Comparison of ENCODE assay signal across 19 cellular contexts in the genomic region with DNA sequence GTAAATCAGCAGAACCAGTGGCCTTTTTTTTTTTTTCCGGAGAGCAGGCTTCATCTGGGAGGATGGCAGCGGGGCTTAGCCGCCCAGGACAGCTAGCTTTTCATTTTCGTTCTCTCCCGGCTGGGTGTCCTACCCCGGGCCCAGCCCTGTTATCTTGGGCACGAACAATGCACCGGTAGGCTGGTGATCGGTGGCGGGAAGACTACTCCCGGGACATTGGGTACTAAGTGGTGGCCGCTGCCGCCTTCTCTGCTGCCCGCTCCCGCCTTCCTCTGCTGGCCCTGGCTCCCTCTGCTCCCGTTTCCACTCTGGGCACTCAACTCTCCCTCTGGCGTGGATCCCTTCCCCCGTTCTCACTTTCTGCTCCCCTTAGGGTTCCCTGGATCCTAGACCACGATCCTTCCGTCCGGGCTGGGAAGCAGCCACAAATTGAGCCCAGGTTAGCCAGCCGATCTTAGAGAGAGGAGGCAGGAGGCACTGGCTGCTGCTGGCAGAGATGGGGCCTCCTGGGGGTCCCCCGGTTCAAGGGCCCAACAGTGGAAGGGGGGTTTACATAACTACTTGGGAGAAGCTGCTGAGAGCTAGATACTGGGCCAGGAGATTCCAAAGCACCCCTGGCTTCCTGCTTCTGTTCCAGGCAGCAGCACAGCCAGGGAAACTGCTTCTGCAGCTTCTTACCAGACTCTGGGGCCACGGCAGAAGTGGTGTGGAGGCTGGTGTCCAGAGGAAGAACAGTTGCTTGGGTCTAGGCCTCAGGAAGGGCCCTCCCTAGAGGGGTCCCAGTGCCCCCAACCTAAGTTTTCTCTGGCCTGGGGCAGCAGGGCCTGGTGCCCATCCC. TPM values are rescaled to one million over a fixed set of nuclear protein-coding genes. Genes with fewer than 3 reads are reported as not detected.
DNase-seq lines count a peak whose midpoint lies in the region; ATAC-seq and TF ChIP-seq lines count a peak whose summit lies in the region.
"Had no signal": no experiment of that assay in that cellular context is flagged by ENCODE, and none has a peak within 500 bp of the region (broad histone marks: within the 10 kb centered on the region; RNA-seq: fewer than 3 reads in every experiment).

No MANE protein-coding gene starts in this region.

- POLR2A ChIA-PET in HEK293 (lab: Yijun Ruan, JAX) = no interaction called here
- POLR2A ChIA-PET in activated CD4-positive, alpha-beta T cell treated with anti-CD3 and anti-CD28 coated beads, Interleukin-2, amount 10 ng/mL, durations not matched to agents 7 days and 5 days (lab: Charles Lee) = no interaction called here

- H4K20me1 ChIP-seq in osteoblast (ENCODE audit: insufficient read depth, low read length) = no peaks in the 10 kb centered on the region

- no peaks in the 10 kb centered on the region for H3K79me2 ChIP-seq in osteoblast (ENCODE audit: insufficient read depth, low read length)

- H3K27ac ChIP-seq in HEK293 (ENCODE audit: extremely low read depth, low read depth, low read length) (peak overlapping the region; percentile 87), osteoblast (ENCODE audit: low read depth, low read length) (no peak overlapping the region)
- H3K27ac ChIP-seq: coronary artery, skin epidermis, upper lobe of right lung had no signal

- peaks cover 98% of the 10 kb centered on the region for H3K27me3 ChIP-seq in osteoblast (ENCODE audit: insufficient read depth, low read length)

- CTCF ChIA-PET in HEK293 (lab: Yijun Ruan, JAX) = interaction anchor here (0.6 to 19.6 kb wide), 6 partner anchors 8 to 747 kb away, joined by 3 to 506 read pairs (median 4); partner anchors contain the start of gene KAZALD1
- CTCF ChIA-PET in activated CD4-positive, alpha-beta T cell treated with anti-CD3 and anti-CD28 coated beads, Interleukin-2, amount 10 ng/mL, durations not matched to agents 7 days and 5 days (lab: Charles Lee) = interaction anchor here (1.2 to 1.9 kb wide), 3 partner anchors 9 to 83 kb away, joined by 3 to 7 read pairs (median 5); no protein-coding TSS in a partner anchor

- H3K27me3 Mint-ChIP-seq in activated T-cell treated with anti-CD3 and anti-CD28 coated beads, Interleukin-2, amount 50 U/mL, for 4 hours (ENCODE audit: low read depth) = peaks cover 86% of the 10 kb centered on the region
- H3K27me3 Mint-ChIP-seq in central memory CD8-positive, alpha-beta T cell = peaks cover 90% of the 10 kb centered on the region
- peaks cover 87% of the 10 kb centered on the region for H3K27me3 Mint-ChIP-seq in activated CD4-positive, alpha-beta T cell treated with anti-CD3 and anti-CD28 coated beads, Interleukin-2, amount 10 ng/mL, durations not matched to agents 7 days and 5 days

- H3K27ac Mint-ChIP-seq in central memory CD8-positive, alpha-beta T cell (ENCODE audit: low read depth) = no peak overlapping the region
- H3K27ac Mint-ChIP-seq in activated CD4-positive, alpha-beta T cell treated with anti-CD3 and anti-CD28 coated beads, Interleukin-2, amount 10 ng/mL, durations not matched to agents 7 days and 5 days = no peak overlapping the region
- H3K27ac Mint-ChIP-seq: HFFc6 had no signal

- H3K36me3 ChIP-seq in HEK293 (ENCODE audit: control insufficient read depth in 2 of 2, insufficient read depth in 1 of 2, low read length in 2 of 2) (no peaks in the 10 kb centered on the region), osteoblast (ENCODE audit: insufficient read depth, low read length) (no peaks in the 10 kb centered on the region)
- H3K36me3 ChIP-seq: upper lobe of right lung had no signal

- TF ChIP-seq CTCF in HEK293 (tag by site-specific recombination; IDR thresholded peaks at IDR 0.05) (no peak), osteoblast (IDR thresholded peaks at IDR 0.05; ENCODE audit: extremely low read depth, low read depth, low read length) (no peak)

- H3K4me2 ChIP-seq in osteoblast (ENCODE audit: insufficient read depth, low read length) = no peak overlapping the region

- H3K9me3 Mint-ChIP-seq in activated T-cell treated with anti-CD3 and anti-CD28 coated beads, Interleukin-2, amount 50 U/mL, for 4 hours = no peaks in the 10 kb centered on the region
- no peaks in the 10 kb centered on the region for H3K9me3 Mint-ChIP-seq in central memory CD8-positive, alpha-beta T cell
- H3K9me3 Mint-ChIP-seq in activated CD4-positive, alpha-beta T cell treated with anti-CD3 and anti-CD28 coated beads, Interleukin-2, amount 10 ng/mL, durations not matched to agents 7 days and 5 days = no peaks in the 10 kb centered on the region
- H3K9me3 Mint-ChIP-seq: HFFc6 had no signal

- no peaks in the 10 kb centered on the region for H3K9me3 ChIP-seq in HEK293 (ENCODE audit: control insufficient read depth, insufficient read depth, low read depth, low read length)
- H3K9me3 ChIP-seq in osteoblast (ENCODE audit: low read depth, low read length) = no peaks in the 10 kb centered on the region
- H3K9me3 ChIP-seq: upper lobe of right lung had no signal

- no peak for ATAC-seq in activated T-cell treated with anti-CD3 and anti-CD28 coated beads, Interleukin-2, amount 50 U/mL, for 4 hours
- ATAC-seq in central memory CD8-positive, alpha-beta T cell (replicated peaks; ENCODE audit: extremely low read depth, poor library complexity, severe bottlenecking) = no peak
- ATAC-seq in GM21526 (IDR thresholded peaks at IDR 0.05; ENCODE audit: low FRiP score, unreplicated experiment) = no peak

- no peaks in the 10 kb centered on the region for H3K36me3 Mint-ChIP-seq in activated T-cell treated with anti-CD3 and anti-CD28 coated beads, Interleukin-2, amount 50 U/mL, for 4 hours (ENCODE audit: insufficient read depth)
- peaks cover 6% of the 10 kb centered on the region for H3K36me3 Mint-ChIP-seq in central memory CD8-positive, alpha-beta T cell (ENCODE audit: insufficient read depth)
- no peaks in the 10 kb centered on the region for H3K36me3 Mint-ChIP-seq in activated CD4-positive, alpha-beta T cell treated with anti-CD3 and anti-CD28 coated beads, Interleukin-2, amount 10 ng/mL, durations not matched to agents 7 days and 5 days (ENCODE audit: low read depth)

- no peak overlapping the region for H3K4me3 ChIP-seq in HEK293 (ENCODE audit: low read depth, low read length)
- no peak overlapping the region for H3K4me3 ChIP-seq in osteoblast (ENCODE audit: insufficient read depth, low read length)
- H3K4me3 ChIP-seq: upper lobe of right lung had no signal

- H2AFZ ChIP-seq in osteoblast (ENCODE audit: low read length) = no peak overlapping the region

- peak overlapping the region; percentile 54 for H3K4me3 Mint-ChIP-seq in activated T-cell treated with anti-CD3 and anti-CD28 coated beads, Interleukin-2, amount 50 U/mL, for 4 hours
- peak overlapping the region; percentile 41 for H3K4me3 Mint-ChIP-seq in central memory CD8-positive, alpha-beta T cell
- no peak overlapping the region for H3K4me3 Mint-ChIP-seq in activated CD4-positive, alpha-beta T cell treated with anti-CD3 and anti-CD28 coated beads, Interleukin-2, amount 10 ng/mL, durations not matched to agents 7 days and 5 days
- H3K4me3 Mint-ChIP-seq: HFFc6 had no signal

- no peak for DNase-seq in activated T-cell treated with anti-CD3 and anti-CD28 coated beads, Interleukin-2, amount 50 U/mL, for 4 hours
- DNase-seq in activated T-cell treated with anti-CD3 and anti-CD28 coated beads for 4 hours (no peak), osteoblast (ENCODE audit: insufficient read length, low spot score, missing footprints) (peak; percentile 84), NCI-H2081 (lab: John Stamatoyannopoulos, UW) (no peak)
- no peak for DNase-seq in central memory CD8-positive, alpha-beta T cell (ENCODE audit: low spot score in 2 of 2)
- DNase-seq in activated CD4-positive, alpha-beta T cell treated with anti-CD3 and anti-CD28 coated beads, Interleukin-2, amount 10 ng/mL, durations not matched to agents 7 days and 5 days = no peak
- DNase-seq: activated CD4-positive, CD25-positive, alpha-beta regulatory T cell treated with anti-CD3 and anti-CD28 coated beads, Interleukin-2, amount 50 U/mL, for 72 hours; HFFc6; KG1; NCI-H1092; NCI-H2171; nucleus accumbens; upper lobe of right lung had no signal

- H3K4me1 Mint-ChIP-seq in activated T-cell treated with anti-CD3 and anti-CD28 coated beads, Interleukin-2, amount 50 U/mL, for 4 hours (ENCODE audit: low read depth) = peaks cover 33% of the 10 kb centered on the region
- H3K4me1 Mint-ChIP-seq in central memory CD8-positive, alpha-beta T cell = peaks cover 17% of the 10 kb centered on the region
- H3K4me1 Mint-ChIP-seq in activated CD4-positive, alpha-beta T cell treated with anti-CD3 and anti-CD28 coated beads, Interleukin-2, amount 10 ng/mL, durations not matched to agents 7 days and 5 days = peaks cover 11% of the 10 kb centered on the region

- H3K4me1 ChIP-seq in HEK293 (ENCODE audit: control insufficient read depth, insufficient read depth, low read length) (peaks cover 17% of the 10 kb centered on the region), osteoblast (ENCODE audit: insufficient read depth, low read length) (no peaks in the 10 kb centered on the region)

TF ChIP-seq in HEK293, 187 proteins besides CTCF, POLR2A, EP300 and RAD21 (continues in another document):
- TF ChIP-seq TCF7L2 (IDR thresholded peaks at IDR 0.05; ENCODE audit: borderline replicate concordance, low read depth, low read length) = no peak
- TF ChIP-seq ZNF18 (tag by site-specific recombination; IDR thresholded peaks at IDR 0.05) = no peak
- peak; percentile 54; the same call in 1 of the 2 replicates for TF ChIP-seq ZNF366 (tag by site-specific recombination; conservative IDR thresholded peaks at IDR 0.05)
- no peak for TF ChIP-seq ZNF10 (tag by site-specific recombination; IDR thresholded peaks at IDR 0.05)
- TF ChIP-seq ZNF223 (tag by site-specific recombination; IDR thresholded peaks at IDR 0.05) = no peak
- TF ChIP-seq ZNF776 (tag by site-specific recombination; IDR thresholded peaks at IDR 0.05; ENCODE audit: borderline replicate concordance) = no peak
- TF ChIP-seq ZNF670 (tag by site-specific recombination; IDR thresholded peaks at IDR 0.05; ENCODE audit: low read depth) = no peak
- TF ChIP-seq ZSCAN30 (tag by site-specific recombination; IDR thresholded peaks at IDR 0.05) = no peak

RNA-seq across cellular contexts. Expression of gene TLX1, which starts 1.8 kb away (rescaled TPM):
- total RNA-seq in activated T-cell treated with anti-CD3 and anti-CD28 coated beads, Interleukin-2, amount 50 U/mL, for 4 hours = not detected
- not detected in 2 replicates for total RNA-seq in osteoblast
- total RNA-seq in activated CD4-positive, alpha-beta T cell treated with anti-CD3 and anti-CD28 coated beads, Interleukin-2, amount 10 ng/mL, durations not matched to agents 7 days and 5 days = not detected
- total RNA-seq: astrocyte; HFFc6; T-helper 1 cell treated with Interleukin-12 subunit alpha and Interleukin-12 subunit beta and Interleukin-4 antibody, amounts not matched to agents 30 ng/mL and 1 ng/mL, for 36 hours; upper lobe of right lung had no signal
